Comparison of ENCODE assay signal across 23 cellular contexts in the genomic region with DNA sequence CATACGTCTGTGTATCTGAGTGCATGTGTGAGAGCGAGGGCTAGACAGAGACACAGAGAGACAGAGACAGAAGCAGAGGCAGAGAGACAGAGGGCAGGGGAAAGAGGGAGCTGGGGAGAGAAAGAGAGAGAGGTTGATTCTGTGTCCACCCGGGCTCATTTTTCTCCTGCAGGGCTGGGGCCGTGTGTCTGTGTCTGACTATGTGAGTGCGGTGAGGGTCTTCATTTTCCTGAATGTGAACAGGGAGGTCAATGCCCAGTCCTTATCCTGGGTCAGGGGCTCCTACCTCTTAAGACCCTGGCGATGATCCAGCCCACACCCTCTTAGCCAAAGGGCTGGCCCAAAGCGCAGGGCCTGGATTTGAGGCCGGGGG. TPM values are rescaled to one million over a fixed set of nuclear protein-coding genes. Genes with fewer than 3 reads are reported as not detected.
A peak's percentile ranks its signal among the peaks of the same experiment; 100 is the strongest.
DNase-seq lines count a peak whose midpoint lies in the region; ATAC-seq, FAIRE-seq and TF ChIP-seq lines count a peak whose summit lies in the region.
"Had no signal": no experiment of that assay in that cellular context is flagged by ENCODE, and none has a peak within 500 bp of the region (broad histone marks: within the 10 kb centered on the region; RNA-seq: fewer than 3 reads in every experiment).

No MANE protein-coding gene starts in this region.

- H2AFZ ChIP-seq in astrocyte (ENCODE audit: low read depth, low read length) (no peak overlapping the region), neural progenitor cell (replicated peaks) (no peak overlapping the region)

- H3K36me3 Mint-ChIP-seq in astrocyte (ENCODE audit: low read depth, unreplicated experiment) (no peaks in the 10 kb centered on the region), neural progenitor cell (peaks cover 5% of the 10 kb centered on the region), T-helper 17 cell (ENCODE audit: low read depth) (peaks cover 15% of the 10 kb centered on the region)

- no peak for FAIRE-seq in astrocyte (lab: Jason Lieb, UNC)
- FAIRE-seq: islet of Langerhans had no signal

- no peak overlapping the region for H3K4me3 ChIP-seq in astrocyte (ENCODE audit: insufficient read depth, low read depth, low read length)
- peak overlapping the region; percentile 65 for H3K4me3 ChIP-seq in neural progenitor cell
- H3K4me3 ChIP-seq in urinary bladder (ENCODE audit: low read depth, low read length) = peak overlapping the region; percentile 39
- no peak overlapping the region for H3K4me3 ChIP-seq in spleen

- TF ChIP-seq POLR2A in spleen (IDR thresholded peaks at IDR 0.05) = no peak

- H3K9ac ChIP-seq in astrocyte (ENCODE audit: low read length) = no peak overlapping the region
- H3K9ac ChIP-seq in neural progenitor cell = no peak overlapping the region

- 38% methylated on average over 8 of the region's 8 CpGs for WGBS in urinary bladder
- WGBS in spleen, 5 donors = 52 to 70% (median 57%) methylated on average over 7 to 8 of the region's 8 CpGs

- H3K27me3 Mint-ChIP-seq in astrocyte (ENCODE audit: low read depth, unreplicated experiment) (no peaks in the 10 kb centered on the region), neural progenitor cell (ENCODE audit: insufficient read depth, low read depth) (peaks cover 4% of the 10 kb centered on the region), T-helper 17 cell (peaks cover 58% of the 10 kb centered on the region)

- peaks cover 3% of the 10 kb centered on the region for H3K27me3 ChIP-seq in astrocyte (ENCODE audit: insufficient read depth, low read length)
- peaks cover 66% of the 10 kb centered on the region for H3K27me3 ChIP-seq in neural progenitor cell
- H3K27me3 ChIP-seq in spleen (replicated peaks in 1 of 7) = peaks cover 0 to 83% (median 19%) of the 10 kb centered on the region in 7 donors

- H3K27ac ChIP-seq in astrocyte (ENCODE audit: low read depth, low read length) = no peak overlapping the region
- H3K27ac ChIP-seq in neural progenitor cell = no peak overlapping the region
- no peak overlapping the region for H3K27ac ChIP-seq in urinary bladder (ENCODE audit: low read depth)
- H3K27ac ChIP-seq in spleen = no peak overlapping the region
- H3K27ac ChIP-seq: WERI-Rb-1 had no signal

- H3K4me1 ChIP-seq in astrocyte (ENCODE audit: insufficient read depth, low read length) = no peaks in the 10 kb centered on the region
- H3K4me1 ChIP-seq in neural progenitor cell = peaks cover 7% of the 10 kb centered on the region
- H3K4me1 ChIP-seq in urinary bladder (ENCODE audit: insufficient read depth) = no peaks in the 10 kb centered on the region
- no peaks in the 10 kb centered on the region for H3K4me1 ChIP-seq in spleen

- H3K4me2 ChIP-seq in astrocyte (ENCODE audit: low read length) (peak overlapping the region; percentile 70), neural progenitor cell (peak overlapping the region; percentile 98)

- DNase-seq in astrocyte (ENCODE audit: low read depth) (no peak), globus pallidus (ENCODE audit: low spot score) (peak; percentile 53), neural progenitor cell (ENCODE audit: low spot score) (no peak), T-helper 17 cell (no peak), spleen (no peak), left colon (no peak)
- DNase-seq: activated CD8-positive, alpha-beta T cell treated with anti-CD3 and anti-CD28 coated beads, Interleukin-2, amount 10 ng/mL, durations not matched to agents 7 days and 5 days; activated naive CD4-positive, alpha-beta T cell treated with anti-CD3 and anti-CD28 coated beads, Interleukin-2, amount 50 U/mL, for 16 hours; activated T-cell treated with anti-CD3 and anti-CD28 coated beads, Interleukin-2, amount 50 U/mL, for 4 hours; Caco-2; NCI-H1092 treated with DMSO at 0.1 percent for 48 hours; NCI-H2081 treated with DMSO at 0.1 percent for 48 hours; NCI-H526; SIG-M5; WERI-Rb-1 had no signal

- H3K9me3 ChIP-seq in astrocyte (ENCODE audit: insufficient read depth, low read depth, low read length) (no peaks in the 10 kb centered on the region), neural progenitor cell (ENCODE audit: low read depth) (no peaks in the 10 kb centered on the region), T-helper 17 cell (ENCODE audit: control insufficient read depth, low read length, poor library complexity, severe bottlenecking) (no peaks in the 10 kb centered on the region), spleen (no peaks in the 10 kb centered on the region)
- H3K9me3 ChIP-seq: Caco-2, right atrium auricular region had no signal

- H3K27ac Mint-ChIP-seq in astrocyte (ENCODE audit: unreplicated experiment) (no peak overlapping the region), neural progenitor cell (no peak overlapping the region), T-helper 17 cell (no peak overlapping the region)
- H3K27ac Mint-ChIP-seq: activated CD8-positive, alpha-beta T cell treated with anti-CD3 and anti-CD28 coated beads, Interleukin-2, amount 10 ng/mL, durations not matched to agents 7 days and 5 days; stimulated activated memory B cell treated with anti-CD40 and anti-IgM and Interleukin-4, amounts not matched to agents 10 μg/mL and 1 μg/mL and 100 μg/mL, for 72 hours; T-helper 1 cell treated with Interleukin-12 subunit alpha and Interleukin-12 subunit beta and Interleukin-4 antibody, amounts not matched to agents 30 μg/mL and 1 μg/mL, for 36 hours had no signal

- TF ChIP-seq CTCF in astrocyte (IDR thresholded peaks at IDR 0.05; ENCODE audit: insufficient read depth, low read depth, low read length) (no peak), neural progenitor cell (IDR thresholded peaks at IDR 0.05) (no peak), spleen (IDR thresholded peaks at IDR 0.05 in 8 of 11, conservative IDR thresholded peaks at IDR 0.05 in 3 of 11) (no peak)

- ATAC-seq in T-helper 17 cell = no peak
- ATAC-seq in left colon = no peak
- ATAC-seq: activated T-cell treated with anti-CD3 and anti-CD28 coated beads, Interleukin-2, amount 50 U/mL, for 4 hours; stimulated activated memory B cell treated with anti-CD40 and anti-IgM and Interleukin-4, amounts not matched to agents 10 μg/mL and 1 μg/mL and 100 μg/mL, for 72 hours had no signal

- no peaks in the 10 kb centered on the region for H3K36me3 ChIP-seq in astrocyte (ENCODE audit: insufficient read depth, low read length)
- H3K36me3 ChIP-seq in neural progenitor cell = no peaks in the 10 kb centered on the region
- H3K36me3 ChIP-seq in urinary bladder (ENCODE audit: insufficient read depth) = no peaks in the 10 kb centered on the region
- H3K36me3 ChIP-seq in spleen = no peaks in the 10 kb centered on the region
- H3K36me3 ChIP-seq: right atrium auricular region had no signal

- H3K79me2 ChIP-seq in astrocyte (ENCODE audit: insufficient read depth, low read length) (no peaks in the 10 kb centered on the region), neural progenitor cell (ENCODE audit: low read depth) (peaks cover 4% of the 10 kb centered on the region)

- peaks cover 7% of the 10 kb centered on the region for H3F3A ChIP-seq in neural progenitor cell (ENCODE audit: low read depth)

- peaks cover 33% of the 10 kb centered on the region for H3K9me3 Mint-ChIP-seq in astrocyte (ENCODE audit: unreplicated experiment)
- H3K9me3 Mint-ChIP-seq in neural progenitor cell = no peaks in the 10 kb centered on the region
- H3K9me3 Mint-ChIP-seq: activated T-cell treated with anti-CD3 and anti-CD28 coated beads, Interleukin-2, amount 50 U/mL, for 4 hours; stimulated activated memory B cell treated with anti-CD40 and anti-IgM and Interleukin-4, amounts not matched to agents 10 μg/mL and 1 μg/mL and 100 μg/mL, for 72 hours; T-helper 1 cell treated with Interleukin-12 subunit alpha and Interleukin-12 subunit beta and Interleukin-4 antibody, amounts not matched to agents 30 μg/mL and 1 μg/mL, for 36 hours had no signal

- H3K4me3 Mint-ChIP-seq in astrocyte (ENCODE audit: unreplicated experiment) (no peak overlapping the region), neural progenitor cell (peak overlapping the region; percentile 69), T-helper 17 cell (no peak overlapping the region)
- H3K4me3 Mint-ChIP-seq: activated CD8-positive, alpha-beta T cell treated with anti-CD3 and anti-CD28 coated beads, Interleukin-2, amount 10 ng/mL, durations not matched to agents 7 days and 5 days; activated T-cell treated with anti-CD3 and anti-CD28 coated beads, Interleukin-2, amount 50 U/mL, for 4 hours; stimulated activated memory B cell treated with anti-CD40 and anti-IgM and Interleukin-4, amounts not matched to agents 10 μg/mL and 1 μg/mL and 100 μg/mL, for 72 hours; T-helper 1 cell treated with Interleukin-12 subunit alpha and Interleukin-12 subunit beta and Interleukin-4 antibody, amounts not matched to agents 30 μg/mL and 1 μg/mL, for 36 hours had no signal

- intact Hi-C loops in spleen (cut with DNase I; ENCODE audit: low total_unique reads) = no loop called here
- intact Hi-C loops in left colon (cut with DNase I, micrococcal nuclease) = no loop called here

- H4K20me1 ChIP-seq in astrocyte (ENCODE audit: insufficient read depth, low read length) (no peaks in the 10 kb centered on the region), neural progenitor cell (ENCODE audit: low read depth) (peaks cover 63% of the 10 kb centered on the region)

- no peaks in the 10 kb centered on the region for H3K4me1 Mint-ChIP-seq in astrocyte (ENCODE audit: low read depth, unreplicated experiment)
- H3K4me1 Mint-ChIP-seq in neural progenitor cell = peaks cover 35% of the 10 kb centered on the region
- H3K4me1 Mint-ChIP-seq in T-helper 17 cell = peaks cover 8% of the 10 kb centered on the region

RNA-seq across cellular contexts. Expression of a gene that starts 17.7 kb away (rescaled TPM):
- not detected in 2 replicates for total RNA-seq in astrocyte
- 12.0 and 54.6 TPM in 2 replicates for total RNA-seq in neural progenitor cell (ENCODE audit: low replicate concordance)
- 12.8 TPM for total RNA-seq in urinary bladder
- polyA plus RNA-seq in urinary bladder = 14.5 TPM
- total RNA-seq in T-helper 17 cell = not detected
- 1 to 10 TPM in 4 of 7 donors, under 1 TPM in 3; 0.20 to 2.3 (median 1.0) TPM for total RNA-seq in spleen
- 1 to 10 TPM in 1 of 3 donors, under 1 TPM in 2; 0.30 to 1.0 (median 0.90) TPM for polyA plus RNA-seq in spleen
- total RNA-seq in left colon = 1 to 10 TPM in 1 of 2 donors, under 1 TPM in 1; 0.89 to 1.2 TPM
- total RNA-seq: activated CD8-positive, alpha-beta T cell treated with anti-CD3 and anti-CD28 coated beads, Interleukin-2, amount 10 ng/mL, durations not matched to agents 7 days and 5 days; activated T-cell treated with anti-CD3 and anti-CD28 coated beads, Interleukin-2, amount 50 U/mL, for 4 hours; dermis microvascular lymphatic vessel endothelial cell had no signal

RNA-seq across cellular contexts. Expression of a gene that starts 36.9 kb away (rescaled TPM):
- total RNA-seq in astrocyte (not detected in 2 replicates), neural progenitor cell (ENCODE audit: low replicate concordance) (not detected in 2 replicates), urinary bladder (not detected), T-helper 17 cell (not detected), spleen (not detected), left colon (not detected)
- polyA plus RNA-seq in urinary bladder (not detected), spleen (not detected)
- total RNA-seq: activated CD8-positive, alpha-beta T cell treated with anti-CD3 and anti-CD28 coated beads, Interleukin-2, amount 10 ng/mL, durations not matched to agents 7 days and 5 days; activated T-cell treated with anti-CD3 and anti-CD28 coated beads, Interleukin-2, amount 50 U/mL, for 4 hours; Caco-2; dermis microvascular lymphatic vessel endothelial cell; mesenteric fat pad; right atrium auricular region had no signal
- polyA plus RNA-seq: esophagus had no signal

RNA-seq across cellular contexts. Expression of a gene that starts 39.6 kb away (rescaled TPM):
- total RNA-seq in astrocyte = not detected in 2 replicates
- 1.7 and 2.4 TPM in 2 replicates for total RNA-seq in neural progenitor cell (ENCODE audit: low replicate concordance)
- 10.5 TPM for total RNA-seq in urinary bladder
- 73.6 TPM for polyA plus RNA-seq in urinary bladder
- 10 to 100 TPM; 14.9 to 18.0 TPM for total RNA-seq in T-helper 17 cell
- total RNA-seq in spleen = 10 to 100 TPM; 21.4 to 32.1 (median 29.0) TPM
- polyA plus RNA-seq in spleen = 10 to 100 TPM; 39.2 to 54.3 (median 42.4) TPM
- total RNA-seq in left colon = 10 to 100 TPM; 32.7 to 35.6 TPM

Comparison
In these comparisons a context has a peak if more than half of its experiments do, and no peak if none do; other contexts are left out.
1. H3K4me3 ChIP-seq: peak in neural progenitor cell (single experiment) and urinary bladder (single experiment); none in astrocyte (single experiment) and spleen (0 of 8).